In the genomic region with DNA sequence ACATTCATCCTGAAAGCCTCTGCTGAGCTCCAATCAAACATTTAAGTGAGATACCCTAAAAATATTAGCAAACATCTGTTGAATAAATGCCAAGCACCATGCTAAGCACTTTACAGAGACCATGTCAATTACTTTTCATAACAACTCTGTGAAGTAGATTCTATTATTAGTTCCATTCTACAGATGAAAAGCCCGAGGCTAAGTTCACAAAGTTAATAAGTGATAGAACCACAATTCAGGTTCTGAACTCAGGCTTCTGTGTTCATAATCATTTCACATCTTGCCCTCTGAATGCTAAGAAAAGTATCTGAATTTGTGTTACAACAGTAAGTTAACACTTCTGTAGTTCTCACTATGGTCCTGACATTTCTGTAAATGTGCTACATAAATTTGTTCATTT, we compare ENCODE assay signal across 17 cellular contexts. TPM values are rescaled to one million over a fixed set of nuclear protein-coding genes. Genes with fewer than 3 reads are reported as not detected.
DNase-seq lines count a peak whose midpoint lies in the region; ATAC-seq and TF ChIP-seq lines count a peak whose summit lies in the region.
"Had no signal": no experiment of that assay in that cellular context is flagged by ENCODE, and none has a peak within 500 bp of the region (broad histone marks: within the 10 kb centered on the region; RNA-seq: fewer than 3 reads in every experiment).

No MANE protein-coding gene starts in this region.

- in situ Hi-C loops in mammary epithelial cell (cut with MboI; ENCODE audit: low sequenced_read_pairs in 2 of 2) = no loop called here

- peak overlapping the region in 5 of 8 donors; percentile 3 to 42 (median 14) for H3K27ac Mint-ChIP-seq in CD8-positive, alpha-beta memory T cell
- peak overlapping the region; percentile 85 for H3K27ac Mint-ChIP-seq in memory B cell
- H3K27ac Mint-ChIP-seq: CD8-positive, alpha-beta T cell had no signal

- H4K20me1 ChIP-seq in mammary epithelial cell (ENCODE audit: insufficient read depth, low read length) = no peaks in the 10 kb centered on the region

- H3K79me2 ChIP-seq in mammary epithelial cell (ENCODE audit: insufficient read depth, low read length) = no peaks in the 10 kb centered on the region

- POLR2A ChIA-PET in CD8-positive, alpha-beta memory T cell (lab: Charles Lee) = interaction anchor here (1.2 kb wide), 1 partner anchor 20 kb away, joined by 3 read pairs; no protein-coding TSS in a partner anchor

- dilution Hi-C loops in mammary epithelial cell (cut with HindIII; ENCODE audit: low sequenced_read_pairs) = no loop called here

- ATAC-seq in GM18861 (IDR thresholded peaks at IDR 0.05; ENCODE audit: unreplicated experiment) (peak; percentile 67), GM21619 (IDR thresholded peaks at IDR 0.05; ENCODE audit: unreplicated experiment) (peak; percentile 75), memory B cell (ENCODE audit: low read depth) (no peak), HG02623 (IDR thresholded peaks at IDR 0.05; ENCODE audit: unreplicated experiment) (no peak)
- ATAC-seq: CD8-positive, alpha-beta T cell; HepG2 had no signal

- no peak overlapping the region for H3K4me3 ChIP-seq in CD8-positive, alpha-beta memory T cell (ENCODE audit: low read length)
- H3K4me3 ChIP-seq in mammary epithelial cell (replicated peaks in 1 of 3; ENCODE audit: insufficient read depth in 1 of 3, low read depth in 2 of 3, low read length in 3 of 3) = no peak overlapping the region

- H3K27me3 ChIP-seq in CD8-positive, alpha-beta memory T cell (ENCODE audit: insufficient read depth, low read length, poor library complexity, severe bottlenecking) = no peaks in the 10 kb centered on the region
- H3K27me3 ChIP-seq in mammary epithelial cell (ENCODE audit: insufficient read depth, low read length) = no peaks in the 10 kb centered on the region

- no peak overlapping the region for H3K4me3 Mint-ChIP-seq in CD8-positive, alpha-beta memory T cell
- H3K4me3 Mint-ChIP-seq in memory B cell = no peak overlapping the region
- H3K4me3 Mint-ChIP-seq: CD8-positive, alpha-beta T cell had no signal

- no peaks in the 10 kb centered on the region for H3K4me1 ChIP-seq in CD8-positive, alpha-beta memory T cell (ENCODE audit: insufficient read depth, low read length)
- no peaks in the 10 kb centered on the region for H3K4me1 ChIP-seq in mammary epithelial cell (ENCODE audit: insufficient read depth, low read length)

- intact Hi-C loops in mammary epithelial cell (cut with micrococcal nuclease) = no loop called here

- H3K36me3 ChIP-seq in CD8-positive, alpha-beta memory T cell (ENCODE audit: insufficient read depth, low read length) = peaks cover 12% of the 10 kb centered on the region
- H3K36me3 ChIP-seq in mammary epithelial cell (ENCODE audit: insufficient read depth, low read length) = no peaks in the 10 kb centered on the region

- no peak overlapping the region for H3K4me2 ChIP-seq in mammary epithelial cell (ENCODE audit: insufficient read depth, low read depth, low read length)

- CTCF ChIA-PET in CD8-positive, alpha-beta memory T cell (lab: Charles Lee) = no interaction called here
- CTCF ChIA-PET in mammary epithelial cell (lab: Charles Lee; ENCODE audit: low non-redundant PET) = no interaction called here

- H3K9me3 ChIP-seq in CD8-positive, alpha-beta memory T cell (ENCODE audit: low read length) = no peaks in the 10 kb centered on the region
- H3K9me3 ChIP-seq in mammary epithelial cell (replicated peaks; ENCODE audit: insufficient read depth, low read length) = no peaks in the 10 kb centered on the region

- no peak for TF ChIP-seq CTCF in mammary epithelial cell (conservative IDR thresholded peaks at IDR 0.05 in 1 of 2, IDR thresholded peaks at IDR 0.05 in 1 of 2; ENCODE audit: extremely low read depth in 1 of 2, insufficient read depth in 1 of 2, low read depth in 1 of 2, low read length in 2 of 2)

- peaks cover 40 to 79% (median 70%) of the 10 kb centered on the region in 3 donors for H3K4me1 Mint-ChIP-seq in CD8-positive, alpha-beta memory T cell
- H3K4me1 Mint-ChIP-seq in memory B cell = peaks cover 44% of the 10 kb centered on the region

- no peak overlapping the region for H3K27ac ChIP-seq in CD8-positive, alpha-beta memory T cell (ENCODE audit: low read depth, low read length)
- H3K27ac ChIP-seq in mammary epithelial cell (ENCODE audit: insufficient read depth, low read depth, low read length) = no peak overlapping the region

- H3K36me3 Mint-ChIP-seq in CD8-positive, alpha-beta memory T cell = peaks cover 11 to 69% (median 45%) of the 10 kb centered on the region in 3 donors
- peaks cover 38% of the 10 kb centered on the region for H3K36me3 Mint-ChIP-seq in memory B cell

- 74% methylated on average over 1 of the region's 1 CpG for WGBS in mammary epithelial cell (ENCODE audit: low coverage, missing lambda C conversion rate)

- no peak overlapping the region for H2AFZ ChIP-seq in mammary epithelial cell (ENCODE audit: low read depth, low read length)

- no peaks in the 10 kb centered on the region for H3K9me3 Mint-ChIP-seq in CD8-positive, alpha-beta memory T cell
- H3K9me3 Mint-ChIP-seq in memory B cell = no peaks in the 10 kb centered on the region
- H3K9me3 Mint-ChIP-seq: CD8-positive, alpha-beta T cell had no signal

- H3K9ac ChIP-seq in mammary epithelial cell (ENCODE audit: insufficient read depth, low read length) = no peak overlapping the region

- no peak for DNase-seq in CD8-positive, alpha-beta memory T cell
- DNase-seq in memory B cell (ENCODE audit: low spot score in 2 of 2) (no peak), NCI-H1436 treated with DMSO at 0.1 percent for 48 hours (lab: John Stamatoyannopoulos, UW) (no peak), SK-N-DZ (ENCODE audit: low spot score) (no peak), mammary epithelial cell (no peak)
- DNase-seq: CD8-positive, alpha-beta T cell; DMS79; KBM-7; NCI-H1417; NCI-H187 treated with DMSO at 0.1 percent for 48 hours; NCI-H2227 treated with DMSO at 0.1 percent for 48 hours; NCI-H510A treated with DMSO at 0.1 percent for 48 hours; NCI-H82 had no signal

- BruUV-seq in mammary epithelial cell (replicated peaks; lab: Mats Ljungman, UMichigan) = no TSS peak

- no peaks in the 10 kb centered on the region for H3K27me3 Mint-ChIP-seq in CD8-positive, alpha-beta memory T cell
- H3K27me3 Mint-ChIP-seq in memory B cell = no peaks in the 10 kb centered on the region

RNA-seq across cellular contexts. Expression of a gene that starts 27.4 kb away (rescaled TPM):
- total RNA-seq in CD8-positive, alpha-beta memory T cell = 10 to 100 TPM; 36.4 to 46.2 TPM
- polyA plus RNA-seq in CD8-positive, alpha-beta memory T cell = 63.7 TPM
- polyA plus RNA-seq in SK-N-DZ (2014; cell fraction: cytosol; rRNA removed) = 4.0 TPM in 2 replicates
- polyA plus RNA-seq in SK-N-DZ (2014; cell fraction: nucleus; rRNA removed) = 2.9 and 3.0 TPM in 2 replicates
- 100 to 1,000 TPM in 1 of 2 donors, 10 to 100 TPM in 1; 25.0 to 101 TPM for total RNA-seq in mammary epithelial cell
- polyA plus RNA-seq in mammary epithelial cell = 12.4 TPM
- polyA minus RNA-seq in mammary epithelial cell = 28.7 TPM

Comparison
In these comparisons a context has a peak if more than half of its experiments do, and no peak if none do; other contexts are left out.
1. ATAC-seq: peak in GM18861 (single experiment) and GM21619 (single experiment); none in memory B cell (single experiment) and HG02623 (single experiment).